In genomic region chr1:43671626-43672330, GRCh38 we compare ENCODE assay signal across 17 cellular contexts. TPM values are rescaled to one million over a fixed set of nuclear protein-coding genes. Genes with fewer than 3 reads are reported as not detected.
DNase-seq lines count a peak whose midpoint lies in the region; ATAC-seq and TF ChIP-seq lines count a peak whose summit lies in the region.
"Had no signal": no experiment of that assay in that cellular context is flagged by ENCODE, and none has a peak within 500 bp of the region (broad histone marks: within the 10 kb centered on the region; RNA-seq: fewer than 3 reads in every experiment).

No MANE protein-coding gene starts in this region.

- ATAC-seq in Right ventricle myocardium superior (ENCODE audit: poor library complexity) (peak; percentile 43), right cardiac atrium (peak; percentile 26 to 39), aorta (ENCODE audit: low FRiP score) (peak; percentile 41), GM19035 (IDR thresholded peaks at IDR 0.05; ENCODE audit: unreplicated experiment) (no peak)
- ATAC-seq: activated CD4-positive, CD25-positive, alpha-beta regulatory T cell treated with anti-CD3 and anti-CD28 coated beads, Interleukin-2, amount 50 U/mL, for 24 hours; mucosa of descending colon had no signal

- H3K4me3 ChIP-seq in cardiac fibroblast (replicated peaks in 1 of 2; ENCODE audit: low read depth in 2 of 2, low read length in 2 of 2) = no peak overlapping the region
- H3K4me3 ChIP-seq in right cardiac atrium (ENCODE audit: low read length) = no peak overlapping the region
- H3K4me3 ChIP-seq in aorta (ENCODE audit: low read length in 2 of 2) = no peak overlapping the region
- no peak overlapping the region for H3K4me3 ChIP-seq in HAP-1
- H3K4me3 ChIP-seq: mucosa of descending colon, right lobe of liver, thyroid gland had no signal

- H3K27me3 ChIP-seq in right cardiac atrium (ENCODE audit: control insufficient read depth, insufficient read depth) = no peaks in the 10 kb centered on the region
- H3K27me3 ChIP-seq in aorta (ENCODE audit: control insufficient read depth in 1 of 2, insufficient read depth in 2 of 2, low read length in 1 of 2) = no peaks in the 10 kb centered on the region
- no peaks in the 10 kb centered on the region for H3K27me3 ChIP-seq in HAP-1 (ENCODE audit: low read depth)
- H3K27me3 ChIP-seq: right lobe of liver, thyroid gland had no signal

- in situ Hi-C loops in HAP-1 (cut with MboI; ENCODE audit: low sequenced_read_pairs) = no loop called here

- whole genome bisulfite sequencing in right cardiac atrium = 83% methylated on average over 10 of the region's 10 CpGs
- WGBS in aorta, 2 donors = 90 to 93% methylated on average over 10 of the region's 10 CpGs

- H3K9me3 ChIP-seq in right cardiac atrium (ENCODE audit: control insufficient read depth, low read length) = no peaks in the 10 kb centered on the region
- H3K9me3 ChIP-seq in aorta (ENCODE audit: control insufficient read depth, low read length) = no peaks in the 10 kb centered on the region
- no peaks in the 10 kb centered on the region for H3K9me3 ChIP-seq in HAP-1
- H3K9me3 ChIP-seq: mucosa of descending colon, right lobe of liver, thyroid gland had no signal

- H3K27ac ChIP-seq in right cardiac atrium (ENCODE audit: low read length) = no peak overlapping the region
- H3K27ac ChIP-seq in aorta (ENCODE audit: low read depth in 1 of 2, low read length in 2 of 2) = no peak overlapping the region
- H3K27ac ChIP-seq: right lobe of liver, thyroid gland had no signal

- DNase-seq in Right ventricle myocardium superior (no peak), cardiac septum (ENCODE audit: low spot score) (no peak), cardiac fibroblast (ENCODE audit: low read depth in 2 of 2) (peak; percentile 82 to 87), right cardiac atrium (no peak), aorta (no peak), HAP-1 (ENCODE audit: low spot score in 2 of 2) (no peak)
- DNase-seq in activated CD8-positive, alpha-beta memory T cell treated with anti-CD3 and anti-CD28 coated beads, Interleukin-2, amount 50 U/mL, for 4 hours = no peak
- DNase-seq: cortex of kidney, DND-41, hippocampal formation, mucosa of descending colon, NCI-H1417 treated with DMSO at 0.1 percent for 48 hours, NCI-H526, thyroid gland had no signal

- no peak for TF ChIP-seq CTCF in cardiac fibroblast (IDR thresholded peaks at IDR 0.05; ENCODE audit: low read depth, low read length)

- H3K36me3 ChIP-seq in aorta (ENCODE audit: control insufficient read depth in 1 of 2, insufficient read depth in 2 of 2, low read length in 1 of 2) (peaks cover 8 to 17% of the 10 kb centered on the region in 2 donors), HAP-1 (replicated peaks) (peaks cover 85% of the 10 kb centered on the region)

- H3K4me1 ChIP-seq in right cardiac atrium (ENCODE audit: control insufficient read depth, insufficient read depth, low read length) (no peaks in the 10 kb centered on the region), aorta (ENCODE audit: control insufficient read depth in 1 of 2, insufficient read depth in 2 of 2, low read length in 2 of 2) (no peaks in the 10 kb centered on the region), HAP-1 (no peaks in the 10 kb centered on the region)
- H3K4me1 ChIP-seq: right lobe of liver, thyroid gland had no signal

- intact Hi-C loops in Right ventricle myocardium superior (cut with DNase I) (no loop called here), cardiac septum (cut with DNase I) (no loop called here), right cardiac atrium (cut with DNase I) (no loop called here), aorta (cut with DNase I) (no loop called here)

RNA-seq across cellular contexts. Expression of gene KDM4A, which starts 21.8 kb away (rescaled TPM):
- 13.2 TPM for total RNA-seq in Right ventricle myocardium superior
- 19.8 TPM for total RNA-seq in cardiac septum
- 10 to 100 TPM; 15.3 to 18.0 (median 16.6) TPM for total RNA-seq in right cardiac atrium
- 7.2 TPM for polyA plus RNA-seq in right cardiac atrium
- total RNA-seq in aorta = 10 to 100 TPM; 24.8 to 43.3 TPM
- polyA plus RNA-seq in aorta = 10 to 100 TPM in 1 of 2 donors, 1 to 10 TPM in 1; 9.4 to 13.9 TPM

RNA-seq across cellular contexts. Expression of gene ST3GAL3, which starts 35.6 kb away (rescaled TPM):
- total RNA-seq in Right ventricle myocardium superior (24.2 TPM), cardiac septum (30.1 TPM), right cardiac atrium (10 to 100 TPM; 19.8 to 26.3 (median 22.3) TPM), aorta (10 to 100 TPM; 29.7 to 32.0 TPM)
- polyA plus RNA-seq in right cardiac atrium (19.6 TPM), aorta (10 to 100 TPM; 20.2 to 24.3 TPM)

Comparison
In these comparisons a context has a peak if more than half of its experiments do, and no peak if none do; other contexts are left out.
1. DNase-seq: peak in cardiac fibroblast (2 of 2); none in Right ventricle myocardium superior (single experiment), cardiac septum (single experiment), right cardiac atrium (0 of 3), aorta (0 of 2), HAP-1 (0 of 2) and activated CD8-positive, alpha-beta memory T cell treated with anti-CD3 and anti-CD28 coated beads, Interleukin-2, amount 50 U/mL, for 4 hours (single experiment).